In genomic region chr2:98601532-98602132, GRCh38 we compare ENCODE assay signal across 8 cellular contexts. TPM values are rescaled to one million over a fixed set of nuclear protein-coding genes. Genes with fewer than 3 reads are reported as not detected.
A peak's percentile ranks its signal among the peaks of the same experiment; 100 is the strongest.
DNase-seq lines count a peak whose midpoint lies in the region; ATAC-seq and TF ChIP-seq lines count a peak whose summit lies in the region.

No MANE protein-coding gene starts in this region.

- H3K27ac ChIP-seq in spleen, result no peak overlapping the region

- peak; percentile 61 for ATAC-seq in T-helper 17 cell

- no peaks in the 10 kb centered on the region for H3K27me3 ChIP-seq in spleen (replicated peaks in 1 of 7)

- no peaks in the 10 kb centered on the region for H3K9me3 ChIP-seq in T-helper 17 cell (ENCODE audit: control insufficient read depth, low read length, poor library complexity, severe bottlenecking)
- H3K9me3 ChIP-seq in spleen, result no peaks in the 10 kb centered on the region

- no peaks in the 10 kb centered on the region for H3K36me3 Mint-ChIP-seq in T-helper 17 cell (ENCODE audit: low read depth)
- H3K36me3 Mint-ChIP-seq in T-helper 2 cell treated with Interferon-gamma antibody and Interleukin-4, amounts not matched to agents 5 μg/mL and 100 μg/mL, for 36 hours (ENCODE audit: low read depth), result peaks cover 46% of the 10 kb centered on the region

- WGBS in spleen, 5 donors, result 83 to 92% (median 88%) methylated on average over 3 of the region's 3 CpGs

- intact Hi-C loops in spleen (cut with DNase I; ENCODE audit: low total_unique reads), result no loop called here

- in situ Hi-C loops in Caki2 (cut with HindIII; ENCODE audit: low pct_unique_long_range_greater_than_20kb, low sequenced_read_pairs) (loop anchor here (25.0 kb wide), 1 partner anchor 461 kb away; no protein-coding TSS in a partner anchor), KBM-7 (cut with MboI; ENCODE audit: low pct_unique_long_range_greater_than_20kb, low sequenced_read_pairs) (no loop called here)

- H3K4me1 Mint-ChIP-seq in T-helper 17 cell, result peaks cover 13% of the 10 kb centered on the region
- peaks cover 12% of the 10 kb centered on the region for H3K4me1 Mint-ChIP-seq in T-helper 2 cell treated with Interferon-gamma antibody and Interleukin-4, amounts not matched to agents 5 μg/mL and 100 μg/mL, for 36 hours (ENCODE audit: low read depth)

- H3K4me3 ChIP-seq in spleen, result no peak overlapping the region

- H3K27ac Mint-ChIP-seq in T-helper 17 cell, result no peak overlapping the region
- H3K27ac Mint-ChIP-seq in T-helper 2 cell treated with Interferon-gamma antibody and Interleukin-4, amounts not matched to agents 5 μg/mL and 100 μg/mL, for 36 hours, result no peak overlapping the region

- no peak for TF ChIP-seq POLR2A in spleen (IDR thresholded peaks at IDR 0.05)

- TF ChIP-seq CTCF in spleen (IDR thresholded peaks at IDR 0.05 in 8 of 11, conservative IDR thresholded peaks at IDR 0.05 in 3 of 11), result peak in 7 of 11 experiments; percentile 35 to 50 (median 42)

- peak; percentile 49 for DNase-seq in Caki2 (ENCODE audit: low read depth)
- DNase-seq in GM19238 (ENCODE audit: insufficient read length, low spot score), result peak; percentile 34
- DNase-seq in KBM-7, result peak; percentile 55
- DNase-seq in T-helper 17 cell, result no peak
- DNase-seq in germinal center (ENCODE audit: low spot score), result peak; percentile 38
- DNase-seq in spleen, result no peak
- no peak for DNase-seq in ureter (ENCODE audit: low spot score)
- no peak for DNase-seq in T-helper 2 cell treated with Interferon-gamma antibody and Interleukin-4, amounts not matched to agents 5 μg/mL and 100 μg/mL, for 36 hours (ENCODE audit: low spot score)

- H3K27me3 Mint-ChIP-seq in T-helper 17 cell, result no peaks in the 10 kb centered on the region
- H3K27me3 Mint-ChIP-seq in T-helper 2 cell treated with Interferon-gamma antibody and Interleukin-4, amounts not matched to agents 5 μg/mL and 100 μg/mL, for 36 hours (ENCODE audit: low read depth), result no peaks in the 10 kb centered on the region

- H3K9me3 Mint-ChIP-seq in T-helper 2 cell treated with Interferon-gamma antibody and Interleukin-4, amounts not matched to agents 5 μg/mL and 100 μg/mL, for 36 hours, result no peaks in the 10 kb centered on the region

- peaks cover 0 to 86% (median 57%) of the 10 kb centered on the region in 6 donors for H3K36me3 ChIP-seq in spleen

- no peak overlapping the region for H3K4me3 Mint-ChIP-seq in T-helper 17 cell
- H3K4me3 Mint-ChIP-seq in T-helper 2 cell treated with Interferon-gamma antibody and Interleukin-4, amounts not matched to agents 5 μg/mL and 100 μg/mL, for 36 hours, result no peak overlapping the region

- peaks cover 8 to 25% (median 19%) of the 10 kb centered on the region in 6 donors for H3K4me1 ChIP-seq in spleen

RNA-seq across cellular contexts. Expression of gene COA5, which starts 6.7 kb away (rescaled TPM):
- total RNA-seq in Caki2 (2014; rRNA removed; shearing (Covaris generic); ENCODE audit: low replicate concordance), result 20.5 and 68.5 TPM in 2 replicates
- total RNA-seq in T-helper 17 cell (10 to 100 TPM; 20.0 to 20.7 TPM), spleen (10 to 100 TPM; 24.4 to 46.7 (median 33.8) TPM), ureter (39.4 TPM)
- polyA plus RNA-seq in spleen, result 10 to 100 TPM; 48.9 to 69.7 (median 54.9) TPM

RNA-seq across cellular contexts. Expression of gene UNC50, which starts 6.8 kb away (rescaled TPM):
- total RNA-seq in Caki2 (2014; rRNA removed; shearing (Covaris generic); ENCODE audit: low replicate concordance), result 44.9 and 76.3 TPM in 2 replicates
- total RNA-seq in T-helper 17 cell (10 to 100 TPM; 12.0 to 14.8 TPM), spleen (10 to 100 TPM; 32.1 to 56.5 (median 43.9) TPM), ureter (48.9 TPM)
- 10 to 100 TPM; 36.1 to 52.1 (median 38.9) TPM for polyA plus RNA-seq in spleen

Comparison
In these comparisons a context has a peak if more than half of its experiments do, and no peak if none do; other contexts are left out.
1. DNase-seq: peak in Caki2 (single experiment), GM19238 (single experiment), KBM-7 (single experiment) and germinal center (single experiment); none in T-helper 17 cell (0 of 3), spleen (single experiment), ureter (single experiment) and T-helper 2 cell treated with Interferon-gamma antibody and Interleukin-4, amounts not matched to agents 5 μg/mL and 100 μg/mL, for 36 hours (single experiment).